Comparison of ENCODE assay signal across 31 cellular contexts in the genomic region with DNA sequence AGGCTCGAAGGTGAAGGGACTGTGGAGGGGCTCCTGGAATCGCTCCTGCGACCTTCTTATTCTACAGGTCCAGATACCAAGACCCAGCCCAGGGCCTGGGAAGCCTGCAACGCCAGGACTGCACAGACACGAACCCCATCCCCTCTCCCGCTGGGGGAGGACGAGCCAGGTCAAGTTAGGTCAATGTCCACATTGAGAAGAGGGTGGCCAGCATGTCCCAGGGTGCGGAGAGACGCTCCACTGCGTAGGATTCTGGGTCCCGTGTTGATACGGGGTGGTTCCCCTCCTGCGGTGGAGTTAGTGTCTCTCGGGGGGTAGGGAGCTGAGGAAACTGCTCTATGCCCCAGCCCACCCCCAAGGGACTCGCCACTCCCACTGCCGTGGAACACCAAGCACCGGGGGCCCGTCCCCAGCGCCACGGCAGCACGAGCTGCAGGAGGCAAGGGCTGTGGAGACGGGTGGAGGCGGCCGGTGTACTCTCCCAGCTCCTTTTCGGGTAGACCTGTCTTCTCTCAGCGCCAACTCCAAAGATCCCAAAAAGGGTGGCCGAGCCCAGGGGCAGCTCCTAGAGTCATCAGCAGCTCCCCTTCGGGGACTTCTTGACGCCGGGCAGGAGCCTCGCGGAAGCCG. TPM values are rescaled to one million over a fixed set of nuclear protein-coding genes. Genes with fewer than 3 reads are reported as not detected.
DNase-seq lines count a peak whose midpoint lies in the region; ATAC-seq, FAIRE-seq and TF ChIP-seq lines count a peak whose summit lies in the region.
"Had no signal": no experiment of that assay in that cellular context is flagged by ENCODE, and none has a peak within 500 bp of the region (broad histone marks: within the 10 kb centered on the region; RNA-seq: fewer than 3 reads in every experiment).

No MANE protein-coding gene starts in this region.

- in situ Hi-C loops in HepG2 (cut with HindIII; ENCODE audit: extremely low pct_ligation_motif_present, low pct_unique_long_range_greater_than_20kb): no loop called here

- peak overlapping the region; percentile 41 for H3K4me3 ChIP-seq in A549
- H3K4me3 ChIP-seq in HepG2 (replicated peaks in 1 of 3; ENCODE audit: insufficient read depth in 1 of 3, low read depth in 2 of 3, low read length in 3 of 3): no peak overlapping the region

- no peak overlapping the region for H2AFZ ChIP-seq in HepG2 (ENCODE audit: low read length)

- H3K9me3 ChIP-seq in A549: no peaks in the 10 kb centered on the region
- no peaks in the 10 kb centered on the region for H3K9me3 ChIP-seq in HepG2 (ENCODE audit: low read length)
- H3K9me3 ChIP-seq: esophagus muscularis mucosa, heart right ventricle, lower lobe of right lung, sigmoid colon, tibial artery had no signal

- H3K4me1 Mint-ChIP-seq in WTC11: peaks cover 24% of the 10 kb centered on the region

- no peak for TF ChIP-seq EP300 in A549 (IDR thresholded peaks at IDR 0.05)
- no peak for TF ChIP-seq EP300 in HepG2 (IDR thresholded peaks at IDR 0.05; ENCODE audit: low read depth in 2 of 2, low read length in 2 of 2)
- TF ChIP-seq EP300 in HepG2 (CRISPR knock-in tag; IDR thresholded peaks at IDR 0.05; ENCODE audit: borderline replicate concordance): no peak

- H3K36me3 ChIP-seq in HepG2 (replicated peaks in 1 of 2; ENCODE audit: control insufficient read depth in 1 of 2, insufficient read depth in 2 of 2, low read length in 2 of 2): no peaks in the 10 kb centered on the region
- H3K36me3 ChIP-seq: esophagus muscularis mucosa, heart right ventricle, lower lobe of right lung, sigmoid colon, tibial artery had no signal

- 25% methylated on average over 11 of the region's 33 CpGs for WGBS in A549 (ENCODE audit: missing lambda C conversion rate)
- 68% methylated on average over 5 of the region's 33 CpGs for WGBS in HepG2 (ENCODE audit: low lambda C conversion rate)

- H3K4me2 ChIP-seq in A549 (peak overlapping the region; percentile 81), HepG2 (ENCODE audit: low read depth, low read length) (0 out of 2 replicates have a peak overlapping the region, but pooled peaks have one; percentile 3)

- DNase-seq in A549 (ENCODE audit: low read depth in 1 of 2, low spot score in 1 of 2): no peak
- peak; percentile 10 for DNase-seq in ELF-1 (ENCODE audit: low read depth, low spot score)
- DNase-seq in WTC11 (ENCODE audit: low spot score): no peak
- no peak for DNase-seq in HepG2 (ENCODE audit: low spot score)
- DNase-seq in NK-92 (lab: John Stamatoyannopoulos, UW; ENCODE audit: unreplicated experiment): no peak
- no peak for DNase-seq in omental fat pad (ENCODE audit: low spot score)
- DNase-seq: ACHN; activated CD8-positive, alpha-beta T cell treated with anti-CD3 and anti-CD28 coated beads, Interleukin-2, amount 10 ng/mL, durations not matched to agents 7 days and 5 days; activated effector memory CD4-positive, alpha-beta T cell treated with anti-CD3 and anti-CD28 coated beads, Interleukin-2, amount 50 U/mL, for 16 hours; foreskin keratinocyte; heart right ventricle; lower lobe of right lung; midbrain; naive thymus-derived CD4-positive, alpha-beta T cell; NCI-H1436 treated with DMSO at 0.1 percent for 48 hours; NCI-H2107; NCI-H345; nucleus accumbens; Right ventricle myocardium superior; sigmoid colon; stimulated activated CD4-positive, alpha-beta T cell treated with anti-CD3 and anti-CD28 coated beads, Interleukin-4, amount 100 ng/mL, for 1 hour; tibial artery had no signal

- TF ChIP-seq POLR2A in A549 (IDR thresholded peaks at IDR 0.05; ENCODE audit: low read length) (no peak), HepG2 (IDR thresholded peaks at IDR 0.05; ENCODE audit: insufficient read depth in 1 of 2, low read depth in 2 of 2, low read length in 2 of 2) (no peak)

- no peak overlapping the region for H3K27ac Mint-ChIP-seq in WTC11
- H3K27ac Mint-ChIP-seq: activated CD8-positive, alpha-beta T cell treated with anti-CD3 and anti-CD28 coated beads, Interleukin-2, amount 10 ng/mL, durations not matched to agents 7 days and 5 days; naive thymus-derived CD4-positive, alpha-beta T cell had no signal

- ATAC-seq in A549 (no peak), WTC11 (no peak), HepG2 (no peak), GM19452 (IDR thresholded peaks at IDR 0.05; ENCODE audit: unreplicated experiment) (no peak), GM21390 (IDR thresholded peaks at IDR 0.05; ENCODE audit: unreplicated experiment) (no peak), omental fat pad (ENCODE audit: low FRiP score) (no peak)
- ATAC-seq: foreskin keratinocyte; heart right ventricle; lower lobe of right lung; naive thymus-derived CD4-positive, alpha-beta T cell had no signal

- H4K20me1 ChIP-seq in HepG2 (ENCODE audit: insufficient read depth, low read length): no peaks in the 10 kb centered on the region

- no peak overlapping the region for H3K9ac ChIP-seq in HepG2 (ENCODE audit: insufficient read depth, low read depth, low read length)

- TF ChIP-seq CTCF in A549 (IDR thresholded peaks at IDR 0.05) (no peak), WTC11 (IDR thresholded peaks at IDR 0.05) (no peak), HepG2 (CRISPR knock-in tag; IDR thresholded peaks at IDR 0.05) (no peak), omental fat pad (IDR thresholded peaks at IDR 0.05) (no peak)

- TF ChIP-seq RAD21 in A549 (conservative IDR thresholded peaks at IDR 0.05 in 1 of 2, IDR thresholded peaks at IDR 0.05 in 1 of 2) (no peak), HepG2 (CRISPR knock-in tag; IDR thresholded peaks at IDR 0.05) (no peak)

- H3K27ac ChIP-seq in A549 (no peak overlapping the region), HepG2 (ENCODE audit: extremely low read length, insufficient read depth, low read length) (no peak overlapping the region)
- H3K27ac ChIP-seq: esophagus muscularis mucosa, foreskin keratinocyte, heart right ventricle, lower lobe of right lung, sigmoid colon, tibial artery had no signal

- FAIRE-seq in A549 (lab: Jason Lieb, UNC): no peak
- no peak for FAIRE-seq in HepG2 (lab: Jason Lieb, UNC)
- FAIRE-seq: endometrium had no signal

- H3K4me3 Mint-ChIP-seq in WTC11: peak overlapping the region; percentile 66

- peaks cover 2% of the 10 kb centered on the region; the same call in 2 of the 3 replicates for H3K4me1 ChIP-seq in A549
- peaks cover 11% of the 10 kb centered on the region for H3K4me1 ChIP-seq in HepG2 (ENCODE audit: insufficient read depth, low read length)
- H3K4me1 ChIP-seq: foreskin keratinocyte had no signal

- CTCF ChIA-PET in A549 (lab: Yijun Ruan, JAX) (interaction anchor here (1.5 kb wide), 1 partner anchor 26 kb away, joined by 4 read pairs; no protein-coding TSS in a partner anchor), WTC11 (lab: Charles Lee) (interaction anchor here (1.2 to 3.5 kb wide), 6 partner anchors 19 to 481 kb away, joined by 4 to 22 read pairs (median 4); partner anchors contain the start of genes DGCR2 and SLC25A1), HepG2 (lab: Yijun Ruan, JAX; ENCODE audit: low intra/inter-chr PET ratio, low total read pairs) (no interaction called here)

- no TSS peak for BruUV-seq in HepG2 (replicated peaks; lab: Mats Ljungman, UMichigan)

- H3K27me3 ChIP-seq in HepG2 (ENCODE audit: control insufficient read depth in 1 of 2, insufficient read depth in 2 of 2, low read length in 2 of 2): peaks cover 7 to 59% of the 10 kb centered on the region in 2 experiments; a peak in 4 of 5 replicates

- H3K27me3 Mint-ChIP-seq in WTC11 (ENCODE audit: low read depth): peaks cover 74% of the 10 kb centered on the region

- 0 out of 2 replicates have a peak, but pooled peaks cover 4% of the 10 kb centered on the region for H3K9me3 Mint-ChIP-seq in WTC11

- POLR2A ChIA-PET in A549 (lab: Yijun Ruan, JAX) (interaction anchor here (0.5 kb wide), 1 partner anchor 999 kb away, joined by 4 read pairs; the partner anchor contains the start of gene USP18), WTC11 (lab: Charles Lee) (interaction anchor here (0.6 kb wide), 2 partner anchors 30 to 1602 kb away, joined by 3 to 5 read pairs; no protein-coding TSS in a partner anchor), HepG2 (lab: Yijun Ruan, JAX) (no interaction called here)

- H3K79me2 ChIP-seq in HepG2 (ENCODE audit: insufficient read depth, low read length): peaks cover 9% of the 10 kb centered on the region

- intact Hi-C loops in HepG2 (cut with micrococcal nuclease; ENCODE audit: unreplicated experiment): no loop called here

- H3K36me3 Mint-ChIP-seq in WTC11: peaks cover 4% of the 10 kb centered on the region; the same call in 1 of the 2 replicates

RNA-seq across cellular contexts. Expression of gene GSC2, which starts 1.6 kb away (rescaled TPM):
- polyA plus RNA-seq in A549 (2011; rRNA removed): not detected in 2 replicates
- polyA plus RNA-seq in A549 (2012; cell fraction: cytosol; rRNA removed): not detected in 2 replicates
- polyA plus RNA-seq in A549 (2012; cell fraction: nucleus; rRNA removed): not detected in 2 replicates
- not detected in 3 replicates for polyA plus RNA-seq in A549 (2017; fragmentation: RNase III; extraction: RNeasy Plus Mini Kit Qiagen cat#74134 plus additional on column Dnase treatment)
- polyA minus RNA-seq in A549 (2011; rRNA and poly(A)+ RNA removed): not detected in 2 replicates
- total RNA-seq in WTC11 (2021): 0.44 to 0.68 TPM in 2 of 3 replicates, not detected in the other
- total RNA-seq in HepG2 (2016; rRNA removed; fragmentation: Illumina TruSeq; extraction: Trizol): not detected in 2 replicates
- total RNA-seq in HepG2 (2016; cell fraction: cytosol; rRNA removed; fragmentation: Illumina TruSeq; extraction: Trizol; ENCODE audit: low read depth): not detected in 2 replicates
- total RNA-seq in HepG2 (2016; cell fraction: insoluble cytoplasmic fraction; rRNA removed; fragmentation: Illumina TruSeq; extraction: Trizol): not detected in 2 replicates
- total RNA-seq in HepG2 (2016; cell fraction: membrane; rRNA removed; fragmentation: Illumina TruSeq; extraction: Trizol): not detected in 2 replicates
- not detected in 2 replicates for total RNA-seq in HepG2 (2016; cell fraction: nucleus; rRNA removed; fragmentation: Illumina TruSeq; extraction: Trizol)
- not detected in 2 replicates for polyA plus RNA-seq in HepG2 (2011; rRNA removed)
- not detected in 2 replicates for polyA plus RNA-seq in HepG2 (2011; cell fraction: cytosol; rRNA removed)
- not detected in 2 replicates for polyA plus RNA-seq in HepG2 (2011; cell fraction: nucleus; rRNA removed)
- polyA plus RNA-seq in HepG2 (2012): not detected in 2 replicates
- polyA plus RNA-seq in HepG2 (2016; cell fraction: cytosol; fragmentation: Illumina TruSeq; extraction: Trizol; ENCODE audit: low read depth): not detected in 2 replicates
- not detected in 2 replicates for polyA plus RNA-seq in HepG2 (2016; cell fraction: insoluble cytoplasmic fraction; fragmentation: Illumina TruSeq; extraction: Trizol; ENCODE audit: low read depth)
- not detected in 2 replicates for polyA plus RNA-seq in HepG2 (2016; cell fraction: membrane; fragmentation: Illumina TruSeq; extraction: Trizol; ENCODE audit: low read depth)
- not detected in 2 replicates for polyA plus RNA-seq in HepG2 (2016; cell fraction: nucleus; fragmentation: Illumina TruSeq; extraction: Trizol; ENCODE audit: insufficient read depth, low read depth)
- polyA minus RNA-seq in HepG2 (2011; rRNA and poly(A)+ RNA removed; ENCODE audit: low replicate concordance): not detected in 2 replicates
- polyA minus RNA-seq in HepG2 (2011; cell fraction: cytosol; rRNA and poly(A)+ RNA removed): not detected in 2 replicates
- polyA minus RNA-seq in HepG2 (2011; cell fraction: nucleus; rRNA and poly(A)+ RNA removed): not detected in 2 replicates
- total RNA-seq in omental fat pad: not detected
- total RNA-seq: activated CD8-positive, alpha-beta T cell treated with anti-CD3 and anti-CD28 coated beads, Interleukin-2, amount 10 ng/mL, durations not matched to agents 7 days and 5 days; dermis microvascular lymphatic vessel endothelial cell; esophagus muscularis mucosa; foreskin keratinocyte; heart right ventricle; LHCN-M2; lower lobe of right lung; naive thymus-derived CD4-positive, alpha-beta T cell; Right ventricle myocardium superior; sigmoid colon had no signal
- polyA plus RNA-seq: BJ; foreskin keratinocyte; heart right ventricle; naive thymus-derived CD4-positive, alpha-beta T cell; sigmoid colon had no signal

RNA-seq across cellular contexts. Expression of gene ESS2, which starts 4.1 kb away (rescaled TPM):
- polyA plus RNA-seq in A549 (2011; rRNA removed) (4.7 and 5.2 TPM in 2 replicates), A549 (2017; fragmentation: RNase III; extraction: RNeasy Plus Mini Kit Qiagen cat#74134 plus additional on column Dnase treatment) (9.0 to 10.0 TPM (median 9.4 TPM) in 3 replicates), HepG2 (2011; rRNA removed) (7.7 and 9.4 TPM in 2 replicates)
- polyA plus RNA-seq in A549 (2012; cell fraction: cytosol; rRNA removed): 9.6 and 10.5 TPM in 2 replicates
- polyA plus RNA-seq in A549 (2012; cell fraction: nucleus; rRNA removed): 17.8 and 19.1 TPM in 2 replicates
- 3.3 and 3.4 TPM in 2 replicates for polyA minus RNA-seq in A549 (2011; rRNA and poly(A)+ RNA removed)
- total RNA-seq in WTC11 (2021) (18.0 to 19.3 TPM (median 18.3 TPM) in 3 replicates), HepG2 (2016; rRNA removed; fragmentation: Illumina TruSeq; extraction: Trizol) (7.6 and 8.9 TPM in 2 replicates), omental fat pad (10 to 100 TPM; 10.4 to 22.7 (median 12.8) TPM)
- 1.4 and 1.9 TPM in 2 replicates for total RNA-seq in HepG2 (2016; cell fraction: cytosol; rRNA removed; fragmentation: Illumina TruSeq; extraction: Trizol; ENCODE audit: low read depth)
- 7.9 and 8.1 TPM in 2 replicates for total RNA-seq in HepG2 (2016; cell fraction: insoluble cytoplasmic fraction; rRNA removed; fragmentation: Illumina TruSeq; extraction: Trizol)
- 4.1 and 4.3 TPM in 2 replicates for total RNA-seq in HepG2 (2016; cell fraction: membrane; rRNA removed; fragmentation: Illumina TruSeq; extraction: Trizol)
- 4.9 and 6.3 TPM in 2 replicates for total RNA-seq in HepG2 (2016; cell fraction: nucleus; rRNA removed; fragmentation: Illumina TruSeq; extraction: Trizol)
- polyA plus RNA-seq in HepG2 (2011; cell fraction: cytosol; rRNA removed): 6.7 and 9.6 TPM in 2 replicates
- polyA plus RNA-seq in HepG2 (2011; cell fraction: nucleus; rRNA removed): 18.1 and 19.0 TPM in 2 replicates
- 6.1 and 7.0 TPM in 2 replicates for polyA plus RNA-seq in HepG2 (2012)
- 2.1 and 2.6 TPM in 2 replicates for polyA plus RNA-seq in HepG2 (2016; cell fraction: cytosol; fragmentation: Illumina TruSeq; extraction: Trizol; ENCODE audit: low read depth)
- polyA plus RNA-seq in HepG2 (2016; cell fraction: insoluble cytoplasmic fraction; fragmentation: Illumina TruSeq; extraction: Trizol; ENCODE audit: low read depth): 9.6 and 10.8 TPM in 2 replicates
- 3.7 and 3.8 TPM in 2 replicates for polyA plus RNA-seq in HepG2 (2016; cell fraction: membrane; fragmentation: Illumina TruSeq; extraction: Trizol; ENCODE audit: low read depth)
- 17.9 and 18.0 TPM in 2 replicates for polyA plus RNA-seq in HepG2 (2016; cell fraction: nucleus; fragmentation: Illumina TruSeq; extraction: Trizol; ENCODE audit: insufficient read depth, low read depth)
- 5.0 and 5.6 TPM in 2 replicates for polyA minus RNA-seq in HepG2 (2011; rRNA and poly(A)+ RNA removed; ENCODE audit: low replicate concordance)
- 3.7 and 4.4 TPM in 2 replicates for polyA minus RNA-seq in HepG2 (2011; cell fraction: cytosol; rRNA and poly(A)+ RNA removed)
- 4.8 and 6.2 TPM in 2 replicates for polyA minus RNA-seq in HepG2 (2011; cell fraction: nucleus; rRNA and poly(A)+ RNA removed)

RNA-seq across cellular contexts. Expression of gene TSSK2, which starts 17.4 kb away (rescaled TPM):
- polyA plus RNA-seq in A549 (2011; rRNA removed) (not detected in 2 replicates), A549 (2017; fragmentation: RNase III; extraction: RNeasy Plus Mini Kit Qiagen cat#74134 plus additional on column Dnase treatment) (not detected in 3 replicates), HepG2 (2011; rRNA removed) (not detected in 2 replicates)
- polyA plus RNA-seq in A549 (2012; cell fraction: cytosol; rRNA removed): not detected in 2 replicates
- polyA plus RNA-seq in A549 (2012; cell fraction: nucleus; rRNA removed): not detected in 2 replicates
- polyA minus RNA-seq in A549 (2011; rRNA and poly(A)+ RNA removed): not detected in 2 replicates
- total RNA-seq in WTC11 (2021) (not detected in 3 replicates), HepG2 (2016; rRNA removed; fragmentation: Illumina TruSeq; extraction: Trizol) (not detected in 2 replicates), omental fat pad (under 1 TPM in 1 of 4 donors, not detected in 3; 0.79 TPM)
- not detected in 2 replicates for total RNA-seq in HepG2 (2016; cell fraction: cytosol; rRNA removed; fragmentation: Illumina TruSeq; extraction: Trizol; ENCODE audit: low read depth)
- not detected in 2 replicates for total RNA-seq in HepG2 (2016; cell fraction: insoluble cytoplasmic fraction; rRNA removed; fragmentation: Illumina TruSeq; extraction: Trizol)
- total RNA-seq in HepG2 (2016; cell fraction: membrane; rRNA removed; fragmentation: Illumina TruSeq; extraction: Trizol): not detected in 2 replicates
- total RNA-seq in HepG2 (2016; cell fraction: nucleus; rRNA removed; fragmentation: Illumina TruSeq; extraction: Trizol): not detected in 2 replicates
- polyA plus RNA-seq in HepG2 (2011; cell fraction: cytosol; rRNA removed): not detected in 2 replicates
- not detected in 2 replicates for polyA plus RNA-seq in HepG2 (2011; cell fraction: nucleus; rRNA removed)
- not detected in 2 replicates for polyA plus RNA-seq in HepG2 (2012)
- polyA plus RNA-seq in HepG2 (2016; cell fraction: cytosol; fragmentation: Illumina TruSeq; extraction: Trizol; ENCODE audit: low read depth): not detected in 2 replicates
- not detected in 2 replicates for polyA plus RNA-seq in HepG2 (2016; cell fraction: insoluble cytoplasmic fraction; fragmentation: Illumina TruSeq; extraction: Trizol; ENCODE audit: low read depth)
- not detected in 2 replicates for polyA plus RNA-seq in HepG2 (2016; cell fraction: membrane; fragmentation: Illumina TruSeq; extraction: Trizol; ENCODE audit: low read depth)
- polyA plus RNA-seq in HepG2 (2016; cell fraction: nucleus; fragmentation: Illumina TruSeq; extraction: Trizol; ENCODE audit: insufficient read depth, low read depth): not detected in 2 replicates
- not detected in 2 replicates for polyA minus RNA-seq in HepG2 (2011; rRNA and poly(A)+ RNA removed; ENCODE audit: low replicate concordance)
- not detected in 2 replicates for polyA minus RNA-seq in HepG2 (2011; cell fraction: cytosol; rRNA and poly(A)+ RNA removed)
- not detected in 2 replicates for polyA minus RNA-seq in HepG2 (2011; cell fraction: nucleus; rRNA and poly(A)+ RNA removed)
- total RNA-seq: activated CD8-positive, alpha-beta T cell treated with anti-CD3 and anti-CD28 coated beads, Interleukin-2, amount 10 ng/mL, durations not matched to agents 7 days and 5 days; dermis microvascular lymphatic vessel endothelial cell; esophagus muscularis mucosa; foreskin keratinocyte; G401; LHCN-M2; lower lobe of right lung; pulmonary artery endothelial cell; Right ventricle myocardium superior; sigmoid colon had no signal
- polyA plus RNA-seq: BJ; foreskin keratinocyte; naive thymus-derived CD4-positive, alpha-beta T cell had no signal

RNA-seq across cellular contexts. Expression of gene DGCR2, which starts 26.3 kb away (rescaled TPM):
- polyA plus RNA-seq in A549 (2011; rRNA removed) (10.6 and 12.9 TPM in 2 replicates), A549 (2017; fragmentation: RNase III; extraction: RNeasy Plus Mini Kit Qiagen cat#74134 plus additional on column Dnase treatment) (17.7 to 17.9 TPM (median 17.8 TPM) in 3 replicates), HepG2 (2011; rRNA removed) (23.1 and 27.6 TPM in 2 replicates)
- polyA plus RNA-seq in A549 (2012; cell fraction: cytosol; rRNA removed): 11.2 and 14.9 TPM in 2 replicates
- 31.8 and 37.2 TPM in 2 replicates for polyA plus RNA-seq in A549 (2012; cell fraction: nucleus; rRNA removed)
- 17.8 and 19.4 TPM in 2 replicates for polyA minus RNA-seq in A549 (2011; rRNA and poly(A)+ RNA removed)
- total RNA-seq in WTC11 (2021) (56.8 to 64.2 TPM (median 60.3 TPM) in 3 replicates), HepG2 (2016; rRNA removed; fragmentation: Illumina TruSeq; extraction: Trizol) (13.1 and 35.3 TPM in 2 replicates), omental fat pad (10 to 100 TPM; 29.5 to 62.4 (median 30.5) TPM)
- 3.2 and 3.3 TPM in 2 replicates for total RNA-seq in HepG2 (2016; cell fraction: cytosol; rRNA removed; fragmentation: Illumina TruSeq; extraction: Trizol; ENCODE audit: low read depth)
- 11.4 and 34.3 TPM in 2 replicates for total RNA-seq in HepG2 (2016; cell fraction: insoluble cytoplasmic fraction; rRNA removed; fragmentation: Illumina TruSeq; extraction: Trizol)
- total RNA-seq in HepG2 (2016; cell fraction: membrane; rRNA removed; fragmentation: Illumina TruSeq; extraction: Trizol): 7.2 and 7.5 TPM in 2 replicates
- 34.8 and 37.6 TPM in 2 replicates for total RNA-seq in HepG2 (2016; cell fraction: nucleus; rRNA removed; fragmentation: Illumina TruSeq; extraction: Trizol)
- 25.5 and 27.7 TPM in 2 replicates for polyA plus RNA-seq in HepG2 (2011; cell fraction: cytosol; rRNA removed)
- polyA plus RNA-seq in HepG2 (2011; cell fraction: nucleus; rRNA removed): 29.9 and 34.4 TPM in 2 replicates
- 25.6 and 27.4 TPM in 2 replicates for polyA plus RNA-seq in HepG2 (2012)
- polyA plus RNA-seq in HepG2 (2016; cell fraction: cytosol; fragmentation: Illumina TruSeq; extraction: Trizol; ENCODE audit: low read depth): 1.5 TPM in 2 replicates
- polyA plus RNA-seq in HepG2 (2016; cell fraction: insoluble cytoplasmic fraction; fragmentation: Illumina TruSeq; extraction: Trizol; ENCODE audit: low read depth): 10.5 and 13.9 TPM in 2 replicates
- polyA plus RNA-seq in HepG2 (2016; cell fraction: membrane; fragmentation: Illumina TruSeq; extraction: Trizol; ENCODE audit: low read depth): 3.2 and 3.5 TPM in 2 replicates
- 46.9 and 47.1 TPM in 2 replicates for polyA plus RNA-seq in HepG2 (2016; cell fraction: nucleus; fragmentation: Illumina TruSeq; extraction: Trizol; ENCODE audit: insufficient read depth, low read depth)
- polyA minus RNA-seq in HepG2 (2011; rRNA and poly(A)+ RNA removed; ENCODE audit: low replicate concordance): 21.9 and 57.1 TPM in 2 replicates
- 20.8 and 23.5 TPM in 2 replicates for polyA minus RNA-seq in HepG2 (2011; cell fraction: cytosol; rRNA and poly(A)+ RNA removed)
- 18.0 and 21.3 TPM in 2 replicates for polyA minus RNA-seq in HepG2 (2011; cell fraction: nucleus; rRNA and poly(A)+ RNA removed)

RNA-seq across cellular contexts. Expression of gene SLC25A1, which starts 30.0 kb away (rescaled TPM):
- polyA plus RNA-seq in A549 (2011; rRNA removed): 11.4 and 14.9 TPM in 2 replicates
- polyA plus RNA-seq in A549 (2012; cell fraction: cytosol; rRNA removed): 36.9 and 49.9 TPM in 2 replicates
- 75.2 and 76.2 TPM in 2 replicates for polyA plus RNA-seq in A549 (2012; cell fraction: nucleus; rRNA removed)
- polyA plus RNA-seq in A549 (2017; fragmentation: RNase III; extraction: RNeasy Plus Mini Kit Qiagen cat#74134 plus additional on column Dnase treatment): 48.3 to 61.7 TPM (median 60.1 TPM) in 3 replicates
- 20.9 and 21.0 TPM in 2 replicates for polyA minus RNA-seq in A549 (2011; rRNA and poly(A)+ RNA removed)
- 201 to 213 TPM (median 204 TPM) in 3 replicates for total RNA-seq in WTC11 (2021)
- 118 and 161 TPM in 2 replicates for total RNA-seq in HepG2 (2016; rRNA removed; fragmentation: Illumina TruSeq; extraction: Trizol)
- 121 and 136 TPM in 2 replicates for total RNA-seq in HepG2 (2016; cell fraction: cytosol; rRNA removed; fragmentation: Illumina TruSeq; extraction: Trizol; ENCODE audit: low read depth)
- total RNA-seq in HepG2 (2016; cell fraction: insoluble cytoplasmic fraction; rRNA removed; fragmentation: Illumina TruSeq; extraction: Trizol): 107 and 161 TPM in 2 replicates
- total RNA-seq in HepG2 (2016; cell fraction: membrane; rRNA removed; fragmentation: Illumina TruSeq; extraction: Trizol): 173 and 190 TPM in 2 replicates
- 74.9 and 92.0 TPM in 2 replicates for total RNA-seq in HepG2 (2016; cell fraction: nucleus; rRNA removed; fragmentation: Illumina TruSeq; extraction: Trizol)
- polyA plus RNA-seq in HepG2 (2011; rRNA removed): 49.4 and 57.3 TPM in 2 replicates
- polyA plus RNA-seq in HepG2 (2011; cell fraction: cytosol; rRNA removed): 57.0 and 78.3 TPM in 2 replicates
- 92.6 and 99.0 TPM in 2 replicates for polyA plus RNA-seq in HepG2 (2011; cell fraction: nucleus; rRNA removed)
- polyA plus RNA-seq in HepG2 (2012): 71.1 and 74.4 TPM in 2 replicates
- polyA plus RNA-seq in HepG2 (2016; cell fraction: cytosol; fragmentation: Illumina TruSeq; extraction: Trizol; ENCODE audit: low read depth): 165 and 180 TPM in 2 replicates
- 116 and 155 TPM in 2 replicates for polyA plus RNA-seq in HepG2 (2016; cell fraction: insoluble cytoplasmic fraction; fragmentation: Illumina TruSeq; extraction: Trizol; ENCODE audit: low read depth)
- polyA plus RNA-seq in HepG2 (2016; cell fraction: membrane; fragmentation: Illumina TruSeq; extraction: Trizol; ENCODE audit: low read depth): 187 and 190 TPM in 2 replicates
- polyA plus RNA-seq in HepG2 (2016; cell fraction: nucleus; fragmentation: Illumina TruSeq; extraction: Trizol; ENCODE audit: insufficient read depth, low read depth): 160 and 164 TPM in 2 replicates
- polyA minus RNA-seq in HepG2 (2011; rRNA and poly(A)+ RNA removed; ENCODE audit: low replicate concordance): 31.1 and 76.9 TPM in 2 replicates
- 45.0 and 48.0 TPM in 2 replicates for polyA minus RNA-seq in HepG2 (2011; cell fraction: cytosol; rRNA and poly(A)+ RNA removed)
- polyA minus RNA-seq in HepG2 (2011; cell fraction: nucleus; rRNA and poly(A)+ RNA removed): 13.5 and 13.8 TPM in 2 replicates
- total RNA-seq in omental fat pad: 100 to 1,000 TPM in 2 of 4 donors, 10 to 100 TPM in 2; 76.4 to 135 (median 97.4) TPM
